In genomic region chr19:40921005-40921897, GRCh38 we compare ENCODE assay signal across 2 cellular contexts.
TF ChIP-seq lines count a peak whose summit lies in the region.

No MANE protein-coding gene starts in this region.

TF ChIP-seq in endothelial cell of umbilical vein, 7 proteins besides CTCF, POLR2A, EP300 and RAD21:
- TF ChIP-seq FOS (IDR thresholded peaks at IDR 0.05; ENCODE audit: borderline replicate concordance, insufficient read depth, low read length), result peak; percentile 31
- no peak for TF ChIP-seq MYC (IDR thresholded peaks at IDR 0.05; ENCODE audit: low read depth, low read length)
- TF ChIP-seq POLR2AphosphoS5 (IDR thresholded peaks at IDR 0.05; ENCODE audit: insufficient read depth, low read depth, low read length), result no peak
- TF ChIP-seq GATA2 (IDR thresholded peaks at IDR 0.05; ENCODE audit: insufficient read depth, insufficient read length, low read depth, low read length), result no peak

TF ChIP-seq in GM12891, 5 proteins besides CTCF, POLR2A, EP300 and RAD21:
- TF ChIP-seq PAX5 (IDR thresholded peaks at IDR 0.05; ENCODE audit: insufficient read depth, low read length, severe bottlenecking), result no peak
- TF ChIP-seq POLR2AphosphoS5 (IDR thresholded peaks at IDR 0.05; ENCODE audit: low read depth, low read length), result no peak
- TF ChIP-seq SPI1 (IDR thresholded peaks at IDR 0.05; ENCODE audit: low read depth, low read length), result no peak
- no peak for TF ChIP-seq TAF1 (IDR thresholded peaks at IDR 0.05; ENCODE audit: low read depth, low read length)
- no peak for TF ChIP-seq POU2F2 (IDR thresholded peaks at IDR 0.05; ENCODE audit: low read depth, low read length)
